8 cellular contexts compared by ENCODE assay signal in the genomic region with DNA sequence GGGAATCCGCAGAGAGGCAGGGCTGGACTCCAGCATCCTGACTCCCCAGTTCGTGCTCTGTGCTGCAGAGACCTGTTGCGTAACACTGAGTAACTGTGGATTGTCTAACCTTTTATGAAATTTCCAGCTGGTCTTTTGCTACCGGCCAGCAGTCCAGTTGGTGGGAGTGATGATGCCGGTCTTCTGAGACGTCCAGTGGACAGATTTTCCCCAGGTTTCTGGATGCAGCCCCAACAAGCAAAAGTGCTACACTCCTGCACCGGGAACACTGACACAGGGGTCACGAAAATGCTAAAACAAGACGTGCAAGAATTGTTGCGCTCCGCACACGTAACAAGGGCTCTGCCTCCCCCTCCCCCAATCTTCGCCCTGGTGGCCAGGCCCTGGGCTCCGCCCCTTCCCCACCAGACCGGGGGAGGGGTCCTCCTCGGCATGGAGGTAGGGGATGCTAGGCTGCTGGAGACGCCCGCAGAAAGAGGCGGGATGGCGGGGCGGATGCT. TPM values are rescaled to one million over a fixed set of nuclear protein-coding genes. Genes with fewer than 3 reads are reported as not detected.
DNase-seq lines count a peak whose midpoint lies in the region; ATAC-seq and TF ChIP-seq lines count a peak whose summit lies in the region.

No MANE protein-coding gene starts in this region.

- H3K9me3 Mint-ChIP-seq in MCF 10A (ENCODE audit: unreplicated experiment): no peaks in the 10 kb centered on the region

- 7 to 21% (median 10%) methylated on average over 7 to 21 of the region's 21 CpGs for WGBS in stomach, 5 donors

- H3K27ac ChIP-seq in stomach: peak overlapping the region; percentile 65 to 90 (median 84)

- H3K4me3 ChIP-seq in stomach: peak overlapping the region; percentile 59 to 72 (median 61)

- TF ChIP-seq EP300 in stomach (IDR thresholded peaks at IDR 0.05): no peak

- TF ChIP-seq POLR2A in stomach (IDR thresholded peaks at IDR 0.05) (no peak), erythroblast (IDR thresholded peaks at IDR 0.05; ENCODE audit: low read length) (no peak)

- H3K27me3 Mint-ChIP-seq in MCF 10A (ENCODE audit: insufficient read depth, unreplicated experiment): no peaks in the 10 kb centered on the region

- peaks cover 0 to 5% (median 2%) of the 10 kb centered on the region in 4 donors for H3K36me3 ChIP-seq in stomach

- peaks cover 16 to 50% (median 39%) of the 10 kb centered on the region in 4 donors for H3K4me1 ChIP-seq in stomach

- no peaks in the 10 kb centered on the region for H3K9me3 ChIP-seq in stomach

- CTCF ChIA-PET in MCF 10A (lab: Yijun Ruan, JAX): interaction anchor here (0.6 kb wide), 1 partner anchor 33 kb away, joined by 3 read pairs; no protein-coding TSS in a partner anchor

- H3K4me1 Mint-ChIP-seq in MCF 10A (ENCODE audit: insufficient read depth, unreplicated experiment): peaks cover 15% of the 10 kb centered on the region

- BruUV-seq in MCF 10A (replicated peaks; lab: Mats Ljungman, UMichigan): no TSS peak

- H3K36me3 Mint-ChIP-seq in MCF 10A (ENCODE audit: insufficient read depth, unreplicated experiment): peaks cover 12% of the 10 kb centered on the region

- H3K27ac Mint-ChIP-seq in MCF 10A (ENCODE audit: low read depth, unreplicated experiment): no peak overlapping the region

- peak overlapping the region; percentile 74 for H3K4me3 Mint-ChIP-seq in MCF 10A (ENCODE audit: unreplicated experiment)

- POLR2A ChIA-PET in MCF 10A (lab: Yijun Ruan, JAX): interaction anchor here (0.6 kb wide), 1 partner anchor 1109 kb away, joined by 3 read pairs; no protein-coding TSS in a partner anchor

- DNase-seq in EL (peak; percentile 85), MV-4-11 (lab: John Stamatoyannopoulos, UW) (peak; percentile 70), MCF 10A (ENCODE audit: unreplicated experiment) (peak; percentile 72), left colon (peak; percentile 31 to 51), stomach (no peak), erythroblast (lab: John Stamatoyannopoulos, UW) (no peak)

- peaks cover 0 to 54% (median 28%) of the 10 kb centered on the region in 3 donors for H3K27me3 ChIP-seq in stomach

- ATAC-seq in left colon (peak; percentile 12), HG03159 (IDR thresholded peaks at IDR 0.05; ENCODE audit: unreplicated experiment) (no peak), GM21360 (IDR thresholded peaks at IDR 0.05; ENCODE audit: unreplicated experiment) (no peak)

- TF ChIP-seq CTCF in MCF 10A (IDR thresholded peaks at IDR 0.05; ENCODE audit: unreplicated experiment) (no peak), stomach (IDR thresholded peaks at IDR 0.05) (no peak)

- intact Hi-C loops in MCF 10A (cut with micrococcal nuclease): no loop called here
- intact Hi-C loops in left colon (cut with DNase I, micrococcal nuclease): no loop called here
- intact Hi-C loops in stomach (cut with DNase I; ENCODE audit: low total_unique reads): no loop called here

RNA-seq across cellular contexts. Expression of a gene that starts 0.7 kb away (rescaled TPM):
- total RNA-seq in MCF 10A (2022) (6.7 and 12.3 TPM in 2 replicates), left colon (10 to 100 TPM in 1 of 2 donors, 1 to 10 TPM in 1; 5.1 to 12.4 TPM), stomach (100 to 1,000 TPM in 1 of 5 donors, 10 to 100 TPM in 3, 1 to 10 TPM in 1; 4.7 to 107 (median 14.6) TPM)
- polyA plus RNA-seq in stomach: 10 to 100 TPM in 2 of 3 donors, 1 to 10 TPM in 1; 7.2 to 24.1 (median 11.4) TPM

Comparison
In these comparisons a context has a peak if more than half of its experiments do, and no peak if none do; other contexts are left out.
1. DNase-seq: peak in EL (single experiment), MV-4-11 (single experiment), MCF 10A (single experiment) and left colon (2 of 2); none in stomach (single experiment) and erythroblast (0 of 2).